8 cellular contexts compared by ENCODE assay signal in the genomic region with DNA sequence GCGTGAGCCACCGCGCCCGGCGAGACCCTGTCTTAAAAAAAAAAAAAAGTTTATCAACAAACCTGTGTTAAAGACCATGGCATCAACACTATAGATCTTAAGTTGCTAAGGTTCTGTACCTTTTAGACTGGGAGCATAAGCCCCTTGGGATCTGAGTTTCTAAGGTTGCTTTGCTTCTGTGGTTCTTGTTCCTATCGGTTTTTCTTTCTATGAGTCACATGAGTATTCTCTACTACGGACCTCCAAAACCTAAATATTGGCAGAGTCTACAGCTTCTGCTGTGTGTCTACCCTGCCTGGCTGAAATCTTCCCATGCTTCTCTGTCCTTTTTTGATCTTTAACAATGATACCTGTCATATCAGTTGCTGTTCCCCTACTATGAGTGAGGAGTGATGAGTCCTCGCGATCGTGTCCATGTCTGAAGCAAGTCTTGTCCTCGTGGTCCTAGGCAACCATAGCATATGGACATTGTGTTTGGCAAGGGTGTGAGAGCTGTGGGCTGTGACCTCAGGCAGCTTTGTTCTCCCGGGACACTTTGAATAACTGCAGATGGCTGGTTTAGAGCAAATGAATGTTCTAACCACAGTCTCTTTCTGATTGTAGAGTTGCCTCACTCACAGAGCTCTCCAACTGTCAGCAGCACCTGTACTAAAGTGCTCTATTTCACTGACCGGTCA. TPM values are rescaled to one million over a fixed set of nuclear protein-coding genes. Genes with fewer than 3 reads are reported as not detected.
DNase-seq lines count a peak whose midpoint lies in the region; ATAC-seq and TF ChIP-seq lines count a peak whose summit lies in the region.

No MANE protein-coding gene starts in this region.

- H3K27me3 ChIP-seq in gastrocnemius medialis (no peaks in the 10 kb centered on the region), thyroid gland (no peaks in the 10 kb centered on the region)

- H3K36me3 ChIP-seq in gastrocnemius medialis (peaks cover 0 to 4% of the 10 kb centered on the region in 2 donors), thyroid gland (peaks cover 13 to 15% of the 10 kb centered on the region in 2 donors)

- H3K4me3 ChIP-seq in astrocyte of the spinal cord (ENCODE audit: low read depth, low read length) (no peak overlapping the region), gastrocnemius medialis (no peak overlapping the region), thyroid gland (replicated peaks in 1 of 3) (no peak overlapping the region)

- intact Hi-C loops in gastrocnemius medialis (cut with DNase I; ENCODE audit: low total_unique reads) (no loop called here), thyroid gland (cut with DNase I) (no loop called here)

- no peaks in the 10 kb centered on the region for H3K9me3 ChIP-seq in gastrocnemius medialis
- no peaks in the 10 kb centered on the region for H3K9me3 ChIP-seq in thyroid gland

- TF ChIP-seq POLR2A in gastrocnemius medialis (IDR thresholded peaks at IDR 0.05) (no peak), thyroid gland (IDR thresholded peaks at IDR 0.05) (no peak)

- ATAC-seq in GM19035 (IDR thresholded peaks at IDR 0.05; ENCODE audit: unreplicated experiment) (peak; percentile 85), HG02970 (IDR thresholded peaks at IDR 0.05; ENCODE audit: low FRiP score, unreplicated experiment) (peak; percentile 62), gastrocnemius medialis (peak; percentile 72 to 81)

- TF ChIP-seq CTCF in astrocyte of the spinal cord (IDR thresholded peaks at IDR 0.05; ENCODE audit: low read depth, low read length) (no peak), gastrocnemius medialis (IDR thresholded peaks at IDR 0.05 in 4 of 5, conservative IDR thresholded peaks at IDR 0.05 in 1 of 5) (no peak), thyroid gland (IDR thresholded peaks at IDR 0.05) (no peak)

- H3K4me1 ChIP-seq in gastrocnemius medialis (peaks cover 0 to 21% of the 10 kb centered on the region in 2 donors), thyroid gland (no peaks in the 10 kb centered on the region)

- in situ Hi-C loops in astrocyte of the spinal cord (cut with HindIII; ENCODE audit: low sequenced_read_pairs) (no loop called here), gastrocnemius medialis (cut with MboI; ENCODE audit: low sequenced_read_pairs in 4 of 4) (no loop called here)

- 87 to 94% methylated on average over 13 of the region's 13 CpGs for WGBS in thyroid gland, 2 donors

- DNase-seq in astrocyte of the spinal cord (ENCODE audit: low read depth, low spot score) (peak; percentile 42), gastrocnemius medialis (no peak), dedifferentiated amniotic fluid mesenchymal stem cell (ENCODE audit: extremely low spot score) (no peak), thyroid gland (no peak), NCI-H2029 treated with DMSO at 0.1 percent for 48 hours (lab: John Stamatoyannopoulos, UW) (no peak), NCI-H146 treated with DMSO at 0.1 percent for 48 hours (lab: John Stamatoyannopoulos, UW; ENCODE audit: unreplicated experiment) (no peak)

- H3K27ac ChIP-seq in gastrocnemius medialis (peak overlapping the region; percentile 60 to 80 (median 67)), thyroid gland (no peak overlapping the region)

RNA-seq across cellular contexts. Expression of a gene that starts 9.0 kb away (rescaled TPM):
- total RNA-seq in gastrocnemius medialis (100 to 1,000 TPM in 1 of 4 donors, 10 to 100 TPM in 3; 60.1 to 117 (median 67.8) TPM), thyroid gland (10 to 100 TPM; 33.9 to 52.0 (median 39.0) TPM)

RNA-seq across cellular contexts. Expression of a gene that starts 57.6 kb away (rescaled TPM):
- total RNA-seq in gastrocnemius medialis = 1 to 10 TPM in 2 of 4 donors, under 1 TPM in 2; 0.42 to 1.6 (median 0.92) TPM
- total RNA-seq in thyroid gland = 10 to 100 TPM in 3 of 4 donors, 1 to 10 TPM in 1; 6.4 to 12.8 (median 11.1) TPM

RNA-seq across cellular contexts. Expression of a gene that starts 57.9 kb away (rescaled TPM):
- total RNA-seq in gastrocnemius medialis = 10 to 100 TPM in 2 of 4 donors, 1 to 10 TPM in 2; 4.0 to 10.5 (median 9.0) TPM
- total RNA-seq in thyroid gland = 10 to 100 TPM; 13.2 to 20.8 (median 18.8) TPM

Comparison
In these comparisons a context has a peak if more than half of its experiments do, and no peak if none do; other contexts are left out.
1. H3K27ac ChIP-seq: peak in gastrocnemius medialis (4 of 4); none in thyroid gland (0 of 3).
2. Peak in every context shown above with its lines, with median percentiles within 50 percentile points of each other: ATAC-seq.